In genomic region chr17:66337268-66337667, GRCh38 we compare ENCODE assay signal across 9 cellular contexts.
"Had no signal": no experiment of that assay in that cellular context is flagged by ENCODE, and none has a peak within 500 bp of the region (broad histone marks: within the 10 kb centered on the region; RNA-seq: fewer than 3 reads in every experiment).

No MANE protein-coding gene starts in this region.

- H3K27ac Mint-ChIP-seq: mesothelial cell of epicardium had no signal

- DNase-seq: activated CD4-positive, alpha-beta T cell treated with anti-CD3 and anti-CD28 coated beads for 1 hour; activated gamma-delta T cell; amniotic stem cell; left colon; lower lobe of right lung; ovary; uterus had no signal

- H3K4me1 Mint-ChIP-seq: neural crest cell had no signal

- H3K36me3 Mint-ChIP-seq: mesothelial cell of epicardium had no signal

- ATAC-seq: left colon, lower lobe of right lung had no signal

- H3K4me3 Mint-ChIP-seq: mesothelial cell of epicardium, neural crest cell had no signal

- H3K9me3 Mint-ChIP-seq: mesothelial cell of epicardium, neural crest cell had no signal
